ENCODE assay signal across 8 cellular contexts in genomic region chr11:33161120-33162005, GRCh38. TPM values are rescaled to one million over a fixed set of nuclear protein-coding genes. Genes with fewer than 3 reads are reported as not detected.
A peak's percentile ranks its signal among the peaks of the same experiment; 100 is the strongest.
DNase-seq lines count a peak whose midpoint lies in the region; ATAC-seq lines count a peak whose summit lies in the region.

Gene CSTF3 (minus strand): TSS chr11:33161480. CDS start chr11:33161325, 155 bp downstream.

- peak within 1 kb of the TSS; percentile 99 for H3K4me3 ChIP-seq in rectal smooth muscle tissue (ENCODE audit: low read length)
- peak within 1 kb of the TSS; percentile 45 to 71 for H3K4me3 ChIP-seq in aorta (ENCODE audit: low read length in 2 of 2)

- no peaks in the 10 kb centered on the region for H3K36me3 ChIP-seq in rectal smooth muscle tissue (ENCODE audit: control insufficient read depth, insufficient read depth, low read length)
- no peaks in the 10 kb centered on the region for H3K36me3 ChIP-seq in aorta (ENCODE audit: control insufficient read depth in 1 of 2, insufficient read depth in 2 of 2, low read length in 1 of 2)

- no peaks in the 10 kb centered on the region for H3K9me3 ChIP-seq in aorta (ENCODE audit: control insufficient read depth, low read length)

- ATAC-seq in GM18508 (IDR thresholded peaks at IDR 0.05; ENCODE audit: insufficient read depth, unreplicated experiment) = peak; percentile 65
- ATAC-seq in HG03025 (IDR thresholded peaks at IDR 0.05; ENCODE audit: low FRiP score, unreplicated experiment) = peak; percentile 87
- peak; percentile 100 for ATAC-seq in aorta (ENCODE audit: low FRiP score)

- H3K27ac ChIP-seq in rectal smooth muscle tissue (ENCODE audit: low read depth, low read length) (peak within 1 kb of the TSS; percentile 81), aorta (ENCODE audit: low read depth in 1 of 2, low read length in 2 of 2) (peak within 1 kb of the TSS in 1 of 2 donors; percentile 30)

- intact Hi-C loops in aorta (cut with DNase I) = loop anchor here (5.0 kb wide), 3 partner anchors 96 to 531 kb away; partner anchors contain the start of gene HIPK3 (in 2 of the 2)

- DNase-seq in NCI-H2081 (lab: John Stamatoyannopoulos, UW) (peak; percentile 99 to 100), T1000 (lab: John Stamatoyannopoulos, UW) (peak; percentile 97), astrocyte of the hippocampus (ENCODE audit: low read depth, low spot score) (peak; percentile 100), hepatic stellate cell (ENCODE audit: low spot score) (peak; percentile 95), aorta (peak; percentile 100)

- H3K4me1 ChIP-seq in rectal smooth muscle tissue (ENCODE audit: control insufficient read depth, insufficient read depth, low read length) (peaks cover 7% of the 10 kb centered on the region), aorta (ENCODE audit: control insufficient read depth in 1 of 2, insufficient read depth in 2 of 2, low read length in 2 of 2) (peaks cover 1 to 3% of the 10 kb centered on the region in 2 donors)

- H3K9ac ChIP-seq in rectal smooth muscle tissue (ENCODE audit: low read length) = peak within 1 kb of the TSS; percentile 97

- 2% methylated on average over 40 of the region's 40 CpGs for WGBS in aorta, 2 donors

- H3K27me3 ChIP-seq in rectal smooth muscle tissue (ENCODE audit: control insufficient read depth, insufficient read depth, low read length) = no peaks in the 10 kb centered on the region
- H3K27me3 ChIP-seq in aorta (ENCODE audit: control insufficient read depth in 1 of 2, insufficient read depth in 2 of 2, low read length in 1 of 2) = no peaks in the 10 kb centered on the region

RNA-seq across cellular contexts. Expression of gene CSTF3, which starts in this region (rescaled TPM):
- total RNA-seq in aorta = 10 to 100 TPM; 19.8 to 21.1 TPM
- 10 to 100 TPM; 11.4 to 17.4 TPM for polyA plus RNA-seq in aorta
